8 cellular contexts compared by ENCODE assay signal in genomic region chr10:17805921-17806577, GRCh38. TPM values are rescaled to one million over a fixed set of nuclear protein-coding genes. Genes with fewer than 3 reads are reported as not detected.
DNase-seq lines count a peak whose midpoint lies in the region; ATAC-seq and TF ChIP-seq lines count a peak whose summit lies in the region.

No MANE protein-coding gene starts in this region.

- ATAC-seq in GM18867 (IDR thresholded peaks at IDR 0.05; ENCODE audit: unreplicated experiment) = peak; percentile 96
- ATAC-seq in HG03558 (IDR thresholded peaks at IDR 0.05; ENCODE audit: extremely low read depth, unreplicated experiment) = peak; percentile 52
- ATAC-seq in foreskin keratinocyte = peak; percentile 89
- no peak for ATAC-seq in GM19035 (IDR thresholded peaks at IDR 0.05; ENCODE audit: unreplicated experiment)

- no peaks in the 10 kb centered on the region for H3K36me3 Mint-ChIP-seq in T-helper 2 cell treated with Interferon-gamma antibody and Interleukin-4, amounts not matched to agents 5 μg/mL and 100 μg/mL, for 36 hours (ENCODE audit: low read depth)

- H3K27me3 ChIP-seq in BLaER1 treated with 17β-estradiol and CSF1 and Interleukin-3, amounts not matched to agents 10 nM and 100 nM = peaks cover 0 to 3% (median 0%) of the 10 kb centered on the region in 11 experiments; a peak in 2 of 22 replicates
- no peaks in the 10 kb centered on the region for H3K27me3 ChIP-seq in foreskin keratinocyte

- H3K27ac Mint-ChIP-seq in T-helper 2 cell treated with Interferon-gamma antibody and Interleukin-4, amounts not matched to agents 5 μg/mL and 100 μg/mL, for 36 hours = no peak overlapping the region

- H3K4me1 ChIP-seq in BLaER1 treated with 17β-estradiol and CSF1 and Interleukin-3, amounts not matched to agents 10 nM and 100 nM = peaks cover 30 to 63% (median 35%) of the 10 kb centered on the region in 10 experiments
- no peaks in the 10 kb centered on the region for H3K4me1 ChIP-seq in foreskin keratinocyte

- peaks cover 10% of the 10 kb centered on the region for H3K27me3 Mint-ChIP-seq in T-helper 2 cell treated with Interferon-gamma antibody and Interleukin-4, amounts not matched to agents 5 μg/mL and 100 μg/mL, for 36 hours (ENCODE audit: low read depth)

- H3K4me3 ChIP-seq in BLaER1 treated with 17β-estradiol and CSF1 and Interleukin-3, amounts not matched to agents 10 nM and 100 nM = no peak overlapping the region

- peaks cover 0 to 8% (median 0%) of the 10 kb centered on the region in 11 experiments; a peak in 2 of 22 replicates for H3K36me3 ChIP-seq in BLaER1 treated with 17β-estradiol and CSF1 and Interleukin-3, amounts not matched to agents 10 nM and 100 nM

- H3K9ac ChIP-seq in BLaER1 treated with 17β-estradiol and CSF1 and Interleukin-3, amounts not matched to agents 10 nM and 100 nM = peak overlapping the region in 1 of 11 experiments; percentile 17; a peak in 1 of 22 replicates

- peak overlapping the region in 1 of 11 experiments; percentile 13; a peak in 2 of 22 replicates for H3K27ac ChIP-seq in BLaER1 treated with 17β-estradiol and CSF1 and Interleukin-3, amounts not matched to agents 10 nM and 100 nM
- no peak overlapping the region for H3K27ac ChIP-seq in foreskin keratinocyte

- H3K4me1 Mint-ChIP-seq in T-helper 2 cell treated with Interferon-gamma antibody and Interleukin-4, amounts not matched to agents 5 μg/mL and 100 μg/mL, for 36 hours (ENCODE audit: low read depth) = peaks cover 2% of the 10 kb centered on the region

- H3K4me2 ChIP-seq in BLaER1 treated with 17β-estradiol and CSF1 and Interleukin-3, amounts not matched to agents 10 nM and 100 nM = peak overlapping the region; percentile 45 to 88 (median 67)

- peaks cover 0 to 10% (median 6%) of the 10 kb centered on the region in 11 experiments; a peak in 9 of 22 replicates for H3K9me3 ChIP-seq in BLaER1 treated with 17β-estradiol and CSF1 and Interleukin-3, amounts not matched to agents 10 nM and 100 nM (replicated peaks in 1 of 11)

- peaks cover 0 to 9% (median 0%) of the 10 kb centered on the region in 11 experiments; a peak in 2 of 22 replicates for H4K20me1 ChIP-seq in BLaER1 treated with 17β-estradiol and CSF1 and Interleukin-3, amounts not matched to agents 10 nM and 100 nM

- peak in 1 of 2 donors; percentile 9 for DNase-seq in foreskin keratinocyte
- DNase-seq in effector CD8-positive, alpha-beta T cell (lab: John Stamatoyannopoulos, UW) = no peak
- no peak for DNase-seq in T-helper 2 cell treated with Interferon-gamma antibody and Interleukin-4, amounts not matched to agents 5 μg/mL and 100 μg/mL, for 36 hours (ENCODE audit: low spot score)
- DNase-seq in SKM-1 treated with dmso at 0.1 percent for 144 hours (lab: John Stamatoyannopoulos, UW; ENCODE audit: unreplicated experiment) = no peak

- no peaks in the 10 kb centered on the region for H3K9me3 Mint-ChIP-seq in T-helper 2 cell treated with Interferon-gamma antibody and Interleukin-4, amounts not matched to agents 5 μg/mL and 100 μg/mL, for 36 hours

- no peak overlapping the region for H3K4me3 Mint-ChIP-seq in T-helper 2 cell treated with Interferon-gamma antibody and Interleukin-4, amounts not matched to agents 5 μg/mL and 100 μg/mL, for 36 hours

- TF ChIP-seq CTCF in foreskin keratinocyte (conservative IDR thresholded peaks at IDR 0.05) = peak; percentile 64

RNA-seq across cellular contexts. Expression of gene MRC1, which starts 3.1 kb away (rescaled TPM):
- 0.07 TPM in 1 of 2 replicates, not detected in the other for total RNA-seq in foreskin keratinocyte
- 0.01 TPM in 1 of 2 replicates, not detected in the other for polyA plus RNA-seq in foreskin keratinocyte

RNA-seq across cellular contexts. Expression of gene TMEM236, which starts 54.0 kb away (rescaled TPM):
- 0.63 TPM in 1 of 2 replicates, not detected in the other for total RNA-seq in foreskin keratinocyte
- polyA plus RNA-seq in foreskin keratinocyte = 0.26 TPM in 1 of 2 replicates, not detected in the other
